ENCODE assay signal across 8 cellular contexts in genomic region chr4:145180298-145181090, GRCh38. TPM values are rescaled to one million over a fixed set of nuclear protein-coding genes. Genes with fewer than 3 reads are reported as not detected.
DNase-seq lines count a peak whose midpoint lies in the region; ATAC-seq and TF ChIP-seq lines count a peak whose summit lies in the region.

Gene OTUD4, minus strand, starts transcription at chr4:145180589. Its CDS starts 616 bp downstream, at chr4:145179973.

- no peaks in the 10 kb centered on the region for H3K27me3 Mint-ChIP-seq in activated naive CD8-positive, alpha-beta T cell treated with anti-CD3 and anti-CD28 coated beads, Interleukin-2, amount 50 U/mL, for 24 hours

- H3K4me3 Mint-ChIP-seq in activated naive CD8-positive, alpha-beta T cell treated with anti-CD3 and anti-CD28 coated beads, Interleukin-2, amount 50 U/mL, for 24 hours = peak within 1 kb of the TSS; percentile 93

- ATAC-seq in HG02759 (IDR thresholded peaks at IDR 0.05; ENCODE audit: unreplicated experiment) = peak; percentile 81
- peak; percentile 79 for ATAC-seq in activated naive CD8-positive, alpha-beta T cell treated with anti-CD3 and anti-CD28 coated beads, Interleukin-2, amount 50 U/mL, for 24 hours

- peak within 1 kb of the TSS; percentile 6 for H3K9ac ChIP-seq in parathyroid adenoma

- DNase-seq in NCI-H1417 (lab: John Stamatoyannopoulos, UW) (peak; percentile 87 to 100 (median 99)), SW 1271 (lab: John Stamatoyannopoulos, UW) (peak; percentile 69 to 82), cardiac muscle cell (ENCODE audit: low read depth in 1 of 2, low spot score in 1 of 2) (peak; percentile 97 to 98), tibial nerve (ENCODE audit: low spot score in 2 of 2) (peak; percentile 86 to 87)
- peak; percentile 94 for DNase-seq in activated naive CD8-positive, alpha-beta T cell treated with anti-CD3 and anti-CD28 coated beads, Interleukin-2, amount 50 U/mL, for 24 hours

- WGBS in tibial nerve, 2 donors = 0 to 1% methylated on average over 20 to 43 of the region's 94 CpGs

- H3K4me1 ChIP-seq in cardiac muscle cell (ENCODE audit: low read depth) (peaks cover 24% of the 10 kb centered on the region), parathyroid adenoma (peaks cover 3% of the 10 kb centered on the region), tibial nerve (peaks cover 0 to 42% (median 24%) of the 10 kb centered on the region in 4 donors)

- peak in 1 of 2 donors; percentile 94 for TF ChIP-seq EP300 in tibial nerve (IDR thresholded peaks at IDR 0.05)

- H2AFZ ChIP-seq in parathyroid adenoma = peak within 1 kb of the TSS; percentile 91

- H3K27ac ChIP-seq in cardiac muscle cell = peak within 1 kb of the TSS; percentile 94
- peak within 1 kb of the TSS; percentile 91 for H3K27ac ChIP-seq in parathyroid adenoma
- peak within 1 kb of the TSS; percentile 92 to 100 (median 99) for H3K27ac ChIP-seq in tibial nerve

- TF ChIP-seq CTCF in GM12873 (IDR thresholded peaks at IDR 0.05; ENCODE audit: insufficient read depth, low read depth, low read length, missing control alignments) = peak; percentile 33
- TF ChIP-seq CTCF in cardiac muscle cell (IDR thresholded peaks at IDR 0.05; ENCODE audit: low read depth, low read length) = peak; percentile 20
- no peak for TF ChIP-seq CTCF in parathyroid adenoma (IDR thresholded peaks at IDR 0.05)
- peak in 2 of 5 experiments; percentile 17 to 46 for TF ChIP-seq CTCF in tibial nerve (IDR thresholded peaks at IDR 0.05)

- peaks cover 19% of the 10 kb centered on the region for H3K79me2 ChIP-seq in parathyroid adenoma

- peak within 1 kb of the TSS; percentile 90 for H3K4me2 ChIP-seq in parathyroid adenoma (ENCODE audit: low read length)

- no peaks in the 10 kb centered on the region for H3K9me3 ChIP-seq in cardiac muscle cell (ENCODE audit: low read depth)
- H3K9me3 ChIP-seq in parathyroid adenoma (ENCODE audit: control insufficient read depth, low read length) = no peaks in the 10 kb centered on the region
- no peaks in the 10 kb centered on the region for H3K9me3 ChIP-seq in tibial nerve

- no peaks in the 10 kb centered on the region for H3K27me3 ChIP-seq in cardiac muscle cell
- no peaks in the 10 kb centered on the region for H3K27me3 ChIP-seq in parathyroid adenoma (ENCODE audit: control insufficient read depth, insufficient read depth, low read length)
- H3K27me3 ChIP-seq in tibial nerve = no peaks in the 10 kb centered on the region

- H3K36me3 Mint-ChIP-seq in activated naive CD8-positive, alpha-beta T cell treated with anti-CD3 and anti-CD28 coated beads, Interleukin-2, amount 50 U/mL, for 24 hours (ENCODE audit: low read depth) = peaks cover 19% of the 10 kb centered on the region

- peak within 1 kb of the TSS; percentile 90 for H3K4me3 ChIP-seq in cardiac muscle cell
- H3K4me3 ChIP-seq in parathyroid adenoma (ENCODE audit: low read depth, low read length) = peak within 1 kb of the TSS; percentile 85
- H3K4me3 ChIP-seq in tibial nerve = peak within 1 kb of the TSS; percentile 73 to 100 (median 94)

- H3K36me3 ChIP-seq in cardiac muscle cell (no peaks in the 10 kb centered on the region), parathyroid adenoma (ENCODE audit: control insufficient read depth, insufficient read depth, low read length) (no peaks in the 10 kb centered on the region), tibial nerve (no peaks in the 10 kb centered on the region)

- peak; percentile 58 to 75 for TF ChIP-seq POLR2A in tibial nerve (IDR thresholded peaks at IDR 0.05)

- peaks cover 36% of the 10 kb centered on the region for H3K4me1 Mint-ChIP-seq in activated naive CD8-positive, alpha-beta T cell treated with anti-CD3 and anti-CD28 coated beads, Interleukin-2, amount 50 U/mL, for 24 hours

- H3K9me3 Mint-ChIP-seq in activated naive CD8-positive, alpha-beta T cell treated with anti-CD3 and anti-CD28 coated beads, Interleukin-2, amount 50 U/mL, for 24 hours = no peaks in the 10 kb centered on the region

- peak within 1 kb of the TSS; percentile 97 for H3K27ac Mint-ChIP-seq in activated naive CD8-positive, alpha-beta T cell treated with anti-CD3 and anti-CD28 coated beads, Interleukin-2, amount 50 U/mL, for 24 hours

RNA-seq across cellular contexts. Expression of gene OTUD4, which starts in this region (rescaled TPM):
- 14.9 and 26.4 TPM in 2 replicates for total RNA-seq in cardiac muscle cell
- polyA plus RNA-seq in cardiac muscle cell = 22.9 and 38.8 TPM in 2 replicates
- total RNA-seq in tibial nerve = 10 to 100 TPM; 33.7 to 44.8 (median 35.9) TPM

Comparison
In these comparisons a context has a peak if more than half of its experiments do, and no peak if none do; other contexts are left out.
1. Peak in every context shown above with its lines: DNase-seq, ATAC-seq, H3K4me3 ChIP-seq and H3K27ac ChIP-seq.